In the genomic region with DNA sequence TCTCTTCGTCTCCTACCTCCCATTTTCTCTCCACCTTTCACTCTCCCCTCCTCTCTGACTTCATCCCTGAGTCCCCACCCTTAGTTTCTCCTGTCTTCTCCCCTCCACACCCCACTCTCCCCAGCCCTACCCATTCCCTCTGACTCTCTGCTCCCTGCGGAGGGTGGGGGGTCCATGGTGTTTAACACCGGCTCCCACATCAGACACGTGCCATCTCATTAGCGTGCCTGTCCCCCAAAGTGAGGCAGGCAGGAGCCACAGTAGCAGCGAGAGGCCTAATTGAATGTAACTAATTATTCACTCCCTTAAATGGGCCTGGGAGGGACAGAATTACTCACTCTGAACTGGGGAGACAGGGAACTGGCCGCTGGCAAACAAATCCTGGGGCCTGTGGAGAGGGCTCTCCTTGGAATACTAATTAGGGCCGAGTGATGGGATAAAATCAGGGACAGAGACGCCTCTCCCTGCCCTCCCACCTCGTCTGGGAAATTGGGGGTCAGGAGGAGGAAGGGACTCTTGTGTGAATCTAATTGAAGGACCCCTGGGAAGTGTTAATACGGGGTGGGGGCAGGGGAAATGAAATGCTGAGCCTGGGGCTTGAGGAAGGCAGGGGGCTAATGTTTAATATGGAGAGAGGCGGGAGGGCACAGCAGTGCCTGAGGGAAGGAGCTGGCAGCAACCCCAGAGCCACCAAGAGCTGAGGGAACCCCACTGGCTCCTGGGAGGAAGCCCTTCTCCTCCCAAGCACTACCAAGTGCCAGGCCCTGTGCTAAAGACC, we compare ENCODE assay signal across 1 cellular context.
TF ChIP-seq lines count a peak whose summit lies in the region.

No MANE protein-coding gene starts in this region.

TF ChIP-seq in HEK293, 187 proteins besides CTCF, POLR2A, EP300 and RAD21 (continued from another document):
- TF ChIP-seq PRDM1 (tag by site-specific recombination; IDR thresholded peaks at IDR 0.05) (peak; percentile 56; the same call in 1 of the 2 replicates), KLF8 (tag by site-specific recombination; IDR thresholded peaks at IDR 0.05) (no peak), WT1 (tag by site-specific recombination; IDR thresholded peaks at IDR 0.05) (0 out of 2 replicates have a peak, but pooled peaks have one; percentile 25), BCL11B (tag by site-specific recombination; IDR thresholded peaks at IDR 0.05; ENCODE audit: low read depth) (no peak), ZNF768 (tag by site-specific recombination; IDR thresholded peaks at IDR 0.05) (no peak), ZNF48 (tag by site-specific recombination; IDR thresholded peaks at IDR 0.05) (no peak)
- TF ChIP-seq, protein P1, sequence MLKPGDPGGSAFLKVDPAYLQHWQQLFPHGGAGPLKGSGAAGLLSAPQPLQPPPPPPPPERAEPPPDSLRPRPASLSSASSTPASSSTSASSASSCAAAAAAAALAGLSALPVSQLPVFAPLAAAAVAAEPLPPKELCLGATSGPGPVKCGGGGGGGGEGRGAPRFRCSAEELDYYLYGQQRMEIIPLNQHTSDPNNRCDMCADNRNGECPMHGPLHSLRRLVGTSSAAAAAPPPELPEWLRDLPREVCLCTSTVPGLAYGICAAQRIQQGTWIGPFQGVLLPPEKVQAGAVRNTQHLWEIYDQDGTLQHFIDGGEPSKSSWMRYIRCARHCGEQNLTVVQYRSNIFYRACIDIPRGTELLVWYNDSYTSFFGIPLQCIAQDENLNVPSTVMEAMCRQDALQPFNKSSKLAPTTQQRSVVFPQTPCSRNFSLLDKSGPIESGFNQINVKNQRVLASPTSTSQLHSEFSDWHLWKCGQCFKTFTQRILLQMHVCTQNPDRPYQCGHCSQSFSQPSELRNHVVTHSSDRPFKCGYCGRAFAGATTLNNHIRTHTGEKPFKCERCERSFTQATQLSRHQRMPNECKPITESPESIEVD (tag by site-specific recombination; IDR thresholded peaks at IDR 0.05): no peak
TF ChIP-seq in HEK293: peak in this region for 4.
